Comparison of ENCODE assay signal across 24 cellular contexts in the genomic region with DNA sequence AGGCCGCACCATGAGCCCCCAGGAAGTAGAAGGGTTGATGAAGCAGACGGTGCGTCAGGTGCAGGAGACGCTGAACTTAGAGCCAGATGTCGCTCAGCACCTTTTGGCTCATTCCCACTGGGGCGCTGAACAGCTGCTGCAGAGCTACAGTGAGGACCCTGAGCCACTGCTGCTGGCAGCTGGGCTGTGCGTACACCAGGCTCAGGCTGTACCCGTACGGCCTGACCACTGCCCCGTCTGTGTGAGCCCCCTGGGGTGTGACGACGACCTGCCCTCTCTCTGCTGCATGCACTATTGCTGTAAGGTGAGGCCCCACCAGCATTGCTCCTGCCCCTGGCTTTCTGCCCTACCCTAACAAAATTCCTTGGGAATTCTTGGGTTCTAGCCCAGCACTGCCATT. TPM values are rescaled to one million over a fixed set of nuclear protein-coding genes. Genes with fewer than 3 reads are reported as not detected.
A peak's percentile ranks its signal among the peaks of the same experiment; 100 is the strongest.
DNase-seq lines count a peak whose midpoint lies in the region; ATAC-seq, FAIRE-seq and TF ChIP-seq lines count a peak whose summit lies in the region.
"Had no signal": no experiment of that assay in that cellular context is flagged by ENCODE, and none has a peak within 500 bp of the region (broad histone marks: within the 10 kb centered on the region; RNA-seq: fewer than 3 reads in every experiment).

No MANE protein-coding gene starts in this region.

- H2AK5ac ChIP-seq in IMR-90 (ENCODE audit: low read depth, low read length) = no peak overlapping the region

- no TSS peak for BruUV-seq in IMR-90 (replicated peaks; lab: Mats Ljungman, UMichigan)

- 95% methylated on average over 4 of the region's 12 CpGs; no CpG with 5 or more reads in 1 of the 2 experiments for WGBS in IMR-90 (ENCODE audit: extremely low coverage in 2 of 2, insufficient read length in 1 of 2), 2 experiments

- H3K27ac ChIP-seq in IMR-90 (ENCODE audit: insufficient read depth, low read length) (no peak overlapping the region), astrocyte (ENCODE audit: low read depth, low read length) (no peak overlapping the region), osteoblast (ENCODE audit: low read depth, low read length) (no peak overlapping the region)
- H3K27ac ChIP-seq: BLaER1, GM23248 had no signal

- no peak overlapping the region for H3K4ac ChIP-seq in IMR-90 (ENCODE audit: low read depth, low read length)

- no peak overlapping the region for H3K4me3 Mint-ChIP-seq in astrocyte (ENCODE audit: unreplicated experiment)
- H3K4me3 Mint-ChIP-seq: CD4-positive, alpha-beta memory T cell; T-cell had no signal

- H3K4me2 ChIP-seq in IMR-90 (ENCODE audit: low read depth, low read length) = no peak overlapping the region
- H3K4me2 ChIP-seq in astrocyte (ENCODE audit: low read length) = no peak overlapping the region
- no peak overlapping the region for H3K4me2 ChIP-seq in osteoblast (ENCODE audit: insufficient read depth, low read length)
- H3K4me2 ChIP-seq: BLaER1 had no signal

- H3K9ac ChIP-seq in IMR-90 (ENCODE audit: low read depth, low read length) = no peak overlapping the region
- no peak overlapping the region for H3K9ac ChIP-seq in astrocyte (ENCODE audit: low read length)
- H3K9ac ChIP-seq: BLaER1, GM23248 had no signal

- H3K27me3 Mint-ChIP-seq in astrocyte (ENCODE audit: low read depth, unreplicated experiment) = peaks cover 2% of the 10 kb centered on the region
- H3K27me3 Mint-ChIP-seq: CD4-positive, alpha-beta memory T cell; T-cell had no signal

- H3K36me3 Mint-ChIP-seq in astrocyte (ENCODE audit: low read depth, unreplicated experiment) = peaks cover 43% of the 10 kb centered on the region
- no peaks in the 10 kb centered on the region for H3K36me3 Mint-ChIP-seq in activated naive CD4-positive, alpha-beta T cell treated with anti-CD3 and anti-CD28 coated beads, Interleukin-2, amount 50 U/mL, for 72 hours

- H3K36me3 ChIP-seq in IMR-90 (ENCODE audit: control insufficient read depth, insufficient read depth, low read length) = peaks cover 45% of the 10 kb centered on the region
- peaks cover 5% of the 10 kb centered on the region for H3K36me3 ChIP-seq in astrocyte (ENCODE audit: insufficient read depth, low read length)
- H3K36me3 ChIP-seq in osteoblast (ENCODE audit: insufficient read depth, low read length) = peaks cover 35% of the 10 kb centered on the region

- no peaks in the 10 kb centered on the region for H3K4me1 Mint-ChIP-seq in astrocyte (ENCODE audit: low read depth, unreplicated experiment)

- no peaks in the 10 kb centered on the region for H4K20me1 ChIP-seq in IMR-90 (ENCODE audit: insufficient read depth, low read length)
- no peaks in the 10 kb centered on the region for H4K20me1 ChIP-seq in astrocyte (ENCODE audit: insufficient read depth, low read length)
- H4K20me1 ChIP-seq in osteoblast (ENCODE audit: insufficient read depth, low read length) = no peaks in the 10 kb centered on the region
- H4K20me1 ChIP-seq: BLaER1 had no signal

- no peak overlapping the region for H3K23ac ChIP-seq in IMR-90 (ENCODE audit: low read depth, low read length)

- H2BK15ac ChIP-seq in IMR-90 (ENCODE audit: low read depth, low read length) = no peak overlapping the region

- H3K4me3 ChIP-seq in IMR-90 (ENCODE audit: insufficient read depth, low read depth, low read length) (no peak overlapping the region), astrocyte (ENCODE audit: insufficient read depth, low read depth, low read length) (no peak overlapping the region), osteoblast (ENCODE audit: insufficient read depth, low read length) (no peak overlapping the region)
- H3K4me3 ChIP-seq: BLaER1, GM23248 had no signal

- H4K91ac ChIP-seq in IMR-90 (ENCODE audit: insufficient read depth, low read depth, low read length) = no peak overlapping the region

- no peaks in the 10 kb centered on the region for H3K79me2 ChIP-seq in astrocyte (ENCODE audit: insufficient read depth, low read length)
- no peaks in the 10 kb centered on the region for H3K79me2 ChIP-seq in osteoblast (ENCODE audit: insufficient read depth, low read length)

- H2AFZ ChIP-seq in IMR-90 (replicated peaks; ENCODE audit: low read length, poor library complexity) (no peak overlapping the region), astrocyte (ENCODE audit: low read depth, low read length) (no peak overlapping the region), osteoblast (ENCODE audit: low read length) (no peak overlapping the region)
- H2AFZ ChIP-seq: GM23248 had no signal

- H3K27ac Mint-ChIP-seq in astrocyte (ENCODE audit: unreplicated experiment) = peak overlapping the region; percentile 18
- peak overlapping the region in 1 of 2 donors; percentile 21 for H3K27ac Mint-ChIP-seq in activated naive CD4-positive, alpha-beta T cell treated with anti-CD3 and anti-CD28 coated beads, Interleukin-2, amount 50 U/mL, for 72 hours
- H3K27ac Mint-ChIP-seq: T-cell had no signal

- POLR2A ChIA-PET in IMR-90 (lab: Charles Lee; ENCODE audit: unreplicated experiment) = no interaction called here

- intact Hi-C loops in IMR-90 (cut with micrococcal nuclease) = no loop called here

- dilution Hi-C loops in IMR-90 (cut with HindIII; ENCODE audit: low sequenced_read_pairs, unreplicated experiment) = no loop called here

- peak overlapping the region; percentile 37 for H2AK9ac ChIP-seq in IMR-90 (replicated peaks; ENCODE audit: low read depth, low read length, poor library complexity)

- ATAC-seq in IMR-90 (ENCODE audit: low read depth) (no peak), GM19035 (IDR thresholded peaks at IDR 0.05; ENCODE audit: unreplicated experiment) (no peak), GM18861 (IDR thresholded peaks at IDR 0.05; ENCODE audit: unreplicated experiment) (no peak)
- no peak for ATAC-seq in activated naive CD4-positive, alpha-beta T cell treated with anti-CD3 and anti-CD28 coated beads, Interleukin-2, amount 50 U/mL, for 72 hours
- ATAC-seq: HCT116, SK-N-SH treated with all-trans-retinoic acid at 6 μM for 48 hours, T-cell had no signal

- no peak for TF ChIP-seq RAD21 in IMR-90 (IDR thresholded peaks at IDR 0.05; ENCODE audit: low read length)

- H3K9me3 ChIP-seq in IMR-90 (ENCODE audit: control insufficient read depth, insufficient read depth, low read length) (no peaks in the 10 kb centered on the region), astrocyte (ENCODE audit: insufficient read depth, low read depth, low read length) (no peaks in the 10 kb centered on the region), osteoblast (ENCODE audit: low read depth, low read length) (no peaks in the 10 kb centered on the region)
- H3K9me3 ChIP-seq: BLaER1 had no signal

- H3K9me1 ChIP-seq in IMR-90 (ENCODE audit: insufficient read depth, low read length) = no peaks in the 10 kb centered on the region; the same call in 1 of the 2 replicates

- no peak overlapping the region for H4K8ac ChIP-seq in IMR-90 (ENCODE audit: low read depth in 2 of 2, low read length in 2 of 2)

- H3K14ac ChIP-seq in IMR-90 (replicated peaks; ENCODE audit: low read depth, low read length) = no peak overlapping the region

- in situ Hi-C loops in IMR-90 (cut with MboI; ENCODE audit: low sequenced_read_pairs) = no loop called here

- H3K56ac ChIP-seq in IMR-90 (ENCODE audit: extremely low read depth, insufficient read depth, low read length) = no peak overlapping the region

- H4K5ac ChIP-seq in IMR-90 (ENCODE audit: low read depth, low read length) = no peak overlapping the region

- no peak overlapping the region for H3K18ac ChIP-seq in IMR-90 (ENCODE audit: low read depth, low read length)

- no peak overlapping the region for H2BK5ac ChIP-seq in IMR-90 (ENCODE audit: low read depth, low read length, poor library complexity, severe bottlenecking)

- H3K4me1 ChIP-seq in IMR-90 (ENCODE audit: control insufficient read depth, insufficient read depth, low read length) = no peaks in the 10 kb centered on the region
- H3K4me1 ChIP-seq in astrocyte (ENCODE audit: insufficient read depth, low read length) = no peaks in the 10 kb centered on the region
- no peaks in the 10 kb centered on the region for H3K4me1 ChIP-seq in osteoblast (ENCODE audit: insufficient read depth, low read length)
- H3K4me1 ChIP-seq: BLaER1 had no signal

- H3K9me3 Mint-ChIP-seq in astrocyte (ENCODE audit: unreplicated experiment) = peaks cover 2% of the 10 kb centered on the region
- H3K9me3 Mint-ChIP-seq in activated naive CD4-positive, alpha-beta T cell treated with anti-CD3 and anti-CD28 coated beads, Interleukin-2, amount 50 U/mL, for 72 hours = no peaks in the 10 kb centered on the region
- H3K9me3 Mint-ChIP-seq: CD4-positive, alpha-beta memory T cell; T-cell had no signal

- TF ChIP-seq CTCF in IMR-90 (conservative IDR thresholded peaks at IDR 0.05; ENCODE audit: low read depth, low read length) (no peak), astrocyte (IDR thresholded peaks at IDR 0.05; ENCODE audit: insufficient read depth, low read depth, low read length) (no peak), osteoblast (IDR thresholded peaks at IDR 0.05; ENCODE audit: extremely low read depth, low read depth, low read length) (no peak)

- FAIRE-seq in astrocyte (lab: Jason Lieb, UNC) = no peak

- DNase-seq in DMS 273 (lab: John Stamatoyannopoulos, UW; ENCODE audit: unreplicated experiment) = peak; percentile 92
- no peak for DNase-seq in IMR-90
- no peak for DNase-seq in astrocyte (ENCODE audit: low read depth)
- DNase-seq in osteoblast (ENCODE audit: insufficient read length, low spot score, missing footprints) = peak; percentile 55
- no peak for DNase-seq in activated naive CD4-positive, alpha-beta T cell treated with anti-CD3 and anti-CD28 coated beads, Interleukin-2, amount 50 U/mL, for 72 hours (ENCODE audit: low spot score in 2 of 2)
- DNase-seq: Calu3; CD4-positive, alpha-beta memory T cell; DMS79 treated with DMSO at 0.1 percent for 48 hours; GM23248; NCI-H1105 treated with DMSO at 0.1 percent for 48 hours; NCI-H187; NCI-H2107; NCI-H226; NCI-H526; OCI-M1; RPMI8226; SHP77 treated with DMSO at 0.1 percent for 48 hours; T-cell had no signal

- TF ChIP-seq POLR2A in IMR-90 (IDR thresholded peaks at IDR 0.05; ENCODE audit: low read depth, low read length) = no peak

- H2BK120ac ChIP-seq in IMR-90 (ENCODE audit: low read depth, low read length) = no peak overlapping the region

- H3K79me1 ChIP-seq in IMR-90 (ENCODE audit: low read depth in 1 of 2, low read length in 2 of 2) = no peaks in the 10 kb centered on the region

- H3K27me3 ChIP-seq in IMR-90 (ENCODE audit: control insufficient read depth, insufficient read depth, low read length) = no peaks in the 10 kb centered on the region
- no peaks in the 10 kb centered on the region for H3K27me3 ChIP-seq in astrocyte (ENCODE audit: insufficient read depth, low read length)
- no peaks in the 10 kb centered on the region for H3K27me3 ChIP-seq in osteoblast (ENCODE audit: insufficient read depth, low read length)
- H3K27me3 ChIP-seq: BLaER1 had no signal

- CTCF ChIA-PET in IMR-90 (lab: Yijun Ruan, JAX) = interaction anchor here (1.1 kb wide), 1 partner anchor 13 kb away, joined by 4 read pairs; the partner anchor contains the start of gene DNPH1

- H2BK20ac ChIP-seq in IMR-90 (ENCODE audit: low read depth, low read length) = no peak overlapping the region

RNA-seq across cellular contexts. Expression of gene DNPH1, which starts 13.1 kb away (rescaled TPM):
- 19.0 and 22.8 TPM in 2 replicates for total RNA-seq in IMR-90 (2012; rRNA removed)
- 47.8 and 58.0 TPM in 2 replicates for polyA plus RNA-seq in IMR-90 (2012; rRNA removed)
- polyA plus RNA-seq in IMR-90 (2012; cell fraction: cytosol; rRNA removed) = 192 and 227 TPM in 2 replicates
- polyA plus RNA-seq in IMR-90 (2012; cell fraction: nucleus; rRNA removed; ENCODE audit: low replicate concordance) = 42.4 and 83.8 TPM in 2 replicates
- 15.1 and 17.6 TPM in 2 replicates for total RNA-seq in astrocyte
- total RNA-seq in osteoblast = 32.9 and 33.3 TPM in 2 replicates
- 10 to 100 TPM; 39.3 to 73.5 TPM for total RNA-seq in activated naive CD4-positive, alpha-beta T cell treated with anti-CD3 and anti-CD28 coated beads, Interleukin-2, amount 50 U/mL, for 72 hours

RNA-seq across cellular contexts. Expression of gene TTBK1, which starts 27.1 kb away (rescaled TPM):
- total RNA-seq in IMR-90 (2012; rRNA removed) (under 0.01 TPM in 1 of 2 replicates, not detected in the other), astrocyte (0.14 TPM in 1 of 2 replicates, not detected in the other), osteoblast (under 0.01 TPM in 1 of 2 replicates, not detected in the other)
- 0.01 and 0.02 TPM in 2 replicates for polyA plus RNA-seq in IMR-90 (2012; rRNA removed)
- polyA plus RNA-seq in IMR-90 (2012; cell fraction: cytosol; rRNA removed) = 0.02 and 0.03 TPM in 2 replicates
- polyA plus RNA-seq in IMR-90 (2012; cell fraction: nucleus; rRNA removed; ENCODE audit: low replicate concordance) = 0.10 and 0.13 TPM in 2 replicates
- total RNA-seq in activated naive CD4-positive, alpha-beta T cell treated with anti-CD3 and anti-CD28 coated beads, Interleukin-2, amount 50 U/mL, for 72 hours = under 1 TPM; 0.09 to 0.37 TPM
- total RNA-seq: A673, GM23248 had no signal
- polyA plus RNA-seq: CD4-positive, alpha-beta memory T cell; GM23248 had no signal

RNA-seq across cellular contexts. Expression of gene CUL9, which starts 34.2 kb away (rescaled TPM):
- total RNA-seq in IMR-90 (2012; rRNA removed) (6.1 and 7.7 TPM in 2 replicates), astrocyte (11.1 TPM in 2 replicates), osteoblast (34.4 and 34.5 TPM in 2 replicates)
- polyA plus RNA-seq in IMR-90 (2012; rRNA removed) = 19.1 and 19.5 TPM in 2 replicates
- polyA plus RNA-seq in IMR-90 (2012; cell fraction: cytosol; rRNA removed) = 10.0 and 10.2 TPM in 2 replicates
- polyA plus RNA-seq in IMR-90 (2012; cell fraction: nucleus; rRNA removed; ENCODE audit: low replicate concordance) = 166 and 221 TPM in 2 replicates
- total RNA-seq in activated naive CD4-positive, alpha-beta T cell treated with anti-CD3 and anti-CD28 coated beads, Interleukin-2, amount 50 U/mL, for 72 hours = 10 to 100 TPM; 45.7 to 88.0 TPM

RNA-seq across cellular contexts. Expression of gene SRF, which starts 45.1 kb away (rescaled TPM):
- total RNA-seq in IMR-90 (2012; rRNA removed) (20.6 TPM in 2 replicates), astrocyte (53.5 and 54.9 TPM in 2 replicates), osteoblast (17.7 and 20.6 TPM in 2 replicates)
- polyA plus RNA-seq in IMR-90 (2012; rRNA removed) = 56.3 and 69.1 TPM in 2 replicates
- polyA plus RNA-seq in IMR-90 (2012; cell fraction: cytosol; rRNA removed) = 36.9 and 62.2 TPM in 2 replicates
- 71.8 and 84.9 TPM in 2 replicates for polyA plus RNA-seq in IMR-90 (2012; cell fraction: nucleus; rRNA removed; ENCODE audit: low replicate concordance)
- total RNA-seq in activated naive CD4-positive, alpha-beta T cell treated with anti-CD3 and anti-CD28 coated beads, Interleukin-2, amount 50 U/mL, for 72 hours = 10 to 100 TPM; 31.0 to 42.7 TPM

Comparison
In these comparisons a context has a peak if more than half of its experiments do, and no peak if none do; other contexts are left out.
1. DNase-seq: peak in DMS 273 (single experiment) and osteoblast (single experiment); none in IMR-90 (single experiment), astrocyte (single experiment) and activated naive CD4-positive, alpha-beta T cell treated with anti-CD3 and anti-CD28 coated beads, Interleukin-2, amount 50 U/mL, for 72 hours (0 of 2).